18 cellular contexts compared by ENCODE assay signal in genomic region chr1:215043405-215043804, GRCh38. TPM values are rescaled to one million over a fixed set of nuclear protein-coding genes. Genes with fewer than 3 reads are reported as not detected.
A peak's percentile ranks its signal among the peaks of the same experiment; 100 is the strongest.
DNase-seq lines count a peak whose midpoint lies in the region; ATAC-seq, FAIRE-seq and TF ChIP-seq lines count a peak whose summit lies in the region.
"Had no signal": no experiment of that assay in that cellular context is flagged by ENCODE, and none has a peak within 500 bp of the region (broad histone marks: within the 10 kb centered on the region; RNA-seq: fewer than 3 reads in every experiment).

No MANE protein-coding gene starts in this region.

- POLR2A ChIA-PET in activated CD8-positive, alpha-beta T cell treated with anti-CD3 and anti-CD28 coated beads for 36 hours (lab: Charles Lee) = no interaction called here
- POLR2A ChIA-PET in activated CD8-positive, alpha-beta T cell treated with anti-CD3 and anti-CD28 coated beads, Interleukin-2, amount 10 ng/mL, durations not matched to agents 7 days and 5 days (lab: Charles Lee) = no interaction called here
- POLR2A ChIA-PET in GM10248 (lab: Yijun Ruan, JAX) = no interaction called here

- H3K4me3 Mint-ChIP-seq in activated CD8-positive, alpha-beta T cell treated with anti-CD3 and anti-CD28 coated beads for 36 hours = no peak overlapping the region
- no peak overlapping the region for H3K4me3 Mint-ChIP-seq in activated CD8-positive, alpha-beta T cell treated with anti-CD3 and anti-CD28 coated beads, Interleukin-2, amount 10 ng/mL, durations not matched to agents 7 days and 5 days
- H3K4me3 Mint-ChIP-seq: GM23338 had no signal

- peak; percentile 55 for ATAC-seq in activated CD8-positive, alpha-beta T cell treated with anti-CD3 and anti-CD28 coated beads for 36 hours
- no peak for ATAC-seq in activated CD8-positive, alpha-beta T cell treated with anti-CD3 and anti-CD28 coated beads, Interleukin-2, amount 10 ng/mL, durations not matched to agents 7 days and 5 days
- peak; percentile 73 for ATAC-seq in HG02610 (IDR thresholded peaks at IDR 0.05; ENCODE audit: unreplicated experiment)
- ATAC-seq: GM23338, HepG2 had no signal

- H3K27ac Mint-ChIP-seq in activated CD8-positive, alpha-beta T cell treated with anti-CD3 and anti-CD28 coated beads for 36 hours = no peak overlapping the region
- no peak overlapping the region for H3K27ac Mint-ChIP-seq in activated CD8-positive, alpha-beta T cell treated with anti-CD3 and anti-CD28 coated beads, Interleukin-2, amount 10 ng/mL, durations not matched to agents 7 days and 5 days
- H3K27ac Mint-ChIP-seq: GM23338 had no signal

- H3K27me3 ChIP-seq in bronchial epithelial cell (ENCODE audit: control insufficient read depth, insufficient read depth, low read length) (no peaks in the 10 kb centered on the region), brain microvascular endothelial cell (replicated peaks) (no peaks in the 10 kb centered on the region)

- no peak overlapping the region for H3K27ac ChIP-seq in brain microvascular endothelial cell

- DNase-seq in activated CD8-positive, alpha-beta T cell treated with anti-CD3 and anti-CD28 coated beads for 36 hours = peak; percentile 23
- no peak for DNase-seq in activated CD8-positive, alpha-beta T cell treated with anti-CD3 and anti-CD28 coated beads, Interleukin-2, amount 10 ng/mL, durations not matched to agents 7 days and 5 days
- DNase-seq in GM12865 (ENCODE audit: low read depth) (peak; percentile 7), bronchial epithelial cell (ENCODE audit: low read depth) (no peak), brain microvascular endothelial cell (no peak), GM10248 (ENCODE audit: extremely low spot score) (no peak)
- DNase-seq: DMS79, MM.1S, NCI-H187, NCI-H446 treated with DMSO at 0.1 percent for 48 hours, NCI-H748 treated with DMSO at 0.1 percent for 48 hours, Right ventricle myocardium superior had no signal

- CTCF ChIA-PET in activated CD8-positive, alpha-beta T cell treated with anti-CD3 and anti-CD28 coated beads for 36 hours (lab: Charles Lee) = no interaction called here
- CTCF ChIA-PET in activated CD8-positive, alpha-beta T cell treated with anti-CD3 and anti-CD28 coated beads, Interleukin-2, amount 10 ng/mL, durations not matched to agents 7 days and 5 days (lab: Charles Lee) = no interaction called here
- CTCF ChIA-PET in GM10248 (lab: Yijun Ruan, JAX) = no interaction called here

- H3K27me3 Mint-ChIP-seq in activated CD8-positive, alpha-beta T cell treated with anti-CD3 and anti-CD28 coated beads for 36 hours = peaks cover 4% of the 10 kb centered on the region
- H3K27me3 Mint-ChIP-seq in activated CD8-positive, alpha-beta T cell treated with anti-CD3 and anti-CD28 coated beads, Interleukin-2, amount 10 ng/mL, durations not matched to agents 7 days and 5 days (ENCODE audit: low read depth) = no peaks in the 10 kb centered on the region

- H3K36me3 ChIP-seq in bronchial epithelial cell (ENCODE audit: control insufficient read depth, insufficient read depth, low read length) (no peaks in the 10 kb centered on the region), brain microvascular endothelial cell (replicated peaks) (no peaks in the 10 kb centered on the region)

- H3K36me3 Mint-ChIP-seq in activated CD8-positive, alpha-beta T cell treated with anti-CD3 and anti-CD28 coated beads for 36 hours (ENCODE audit: low read depth) = no peaks in the 10 kb centered on the region
- no peaks in the 10 kb centered on the region for H3K36me3 Mint-ChIP-seq in activated CD8-positive, alpha-beta T cell treated with anti-CD3 and anti-CD28 coated beads, Interleukin-2, amount 10 ng/mL, durations not matched to agents 7 days and 5 days (ENCODE audit: low read depth)

- in situ Hi-C loops in brain microvascular endothelial cell (cut with HindIII; ENCODE audit: low pct_ligation_motif_present, low sequenced_read_pairs) = no loop called here

- peak; percentile 13 for FAIRE-seq in bronchial epithelial cell (lab: Jason Lieb, UNC)
- FAIRE-seq: GM12892, HepG2 had no signal

- H3K9me3 Mint-ChIP-seq in activated CD8-positive, alpha-beta T cell treated with anti-CD3 and anti-CD28 coated beads for 36 hours = peaks cover 4% of the 10 kb centered on the region
- H3K9me3 Mint-ChIP-seq in activated CD8-positive, alpha-beta T cell treated with anti-CD3 and anti-CD28 coated beads, Interleukin-2, amount 10 ng/mL, durations not matched to agents 7 days and 5 days (ENCODE audit: insufficient read depth) = no peaks in the 10 kb centered on the region
- H3K9me3 Mint-ChIP-seq: GM23338 had no signal

- intact Hi-C loops in activated CD8-positive, alpha-beta T cell treated with anti-CD3 and anti-CD28 coated beads for 36 hours (cut with micrococcal nuclease) = no loop called here

- no peak for TF ChIP-seq CTCF in activated CD8-positive, alpha-beta T cell treated with anti-CD3 and anti-CD28 coated beads for 36 hours (IDR thresholded peaks at IDR 0.05)
- TF ChIP-seq CTCF in GM12865 (IDR thresholded peaks at IDR 0.05; ENCODE audit: insufficient read depth, low read depth, low read length, missing control alignments) = no peak
- TF ChIP-seq CTCF in bronchial epithelial cell (IDR thresholded peaks at IDR 0.05; ENCODE audit: insufficient read depth, low read length, severe bottlenecking) = no peak
- no peak for TF ChIP-seq CTCF in brain microvascular endothelial cell (IDR thresholded peaks at IDR 0.05; ENCODE audit: low read depth, low read length, missing control alignments)
- TF ChIP-seq CTCF in GM10248 (IDR thresholded peaks at IDR 0.05; ENCODE audit: control extremely low read depth, extremely low read depth, low read depth, missing control alignments) = no peak

- H3K4me1 Mint-ChIP-seq in activated CD8-positive, alpha-beta T cell treated with anti-CD3 and anti-CD28 coated beads for 36 hours (ENCODE audit: low read depth) = peaks cover 2% of the 10 kb centered on the region
- no peaks in the 10 kb centered on the region for H3K4me1 Mint-ChIP-seq in activated CD8-positive, alpha-beta T cell treated with anti-CD3 and anti-CD28 coated beads, Interleukin-2, amount 10 ng/mL, durations not matched to agents 7 days and 5 days (ENCODE audit: low read depth)

- H3K4me3 ChIP-seq in GM12865 (ENCODE audit: low read depth, low read length) (no peak overlapping the region), bronchial epithelial cell (ENCODE audit: low read depth, low read length) (no peak overlapping the region), brain microvascular endothelial cell (ENCODE audit: low read depth, low read length) (no peak overlapping the region)
- H3K4me3 ChIP-seq: GM23338 had no signal

RNA-seq across cellular contexts. Expression of gene KCNK2, which starts 39.1 kb away (rescaled TPM):
- not detected for total RNA-seq in activated CD8-positive, alpha-beta T cell treated with anti-CD3 and anti-CD28 coated beads for 36 hours
- total RNA-seq in activated CD8-positive, alpha-beta T cell treated with anti-CD3 and anti-CD28 coated beads, Interleukin-2, amount 10 ng/mL, durations not matched to agents 7 days and 5 days = not detected
- total RNA-seq in bronchial epithelial cell = 1.3 TPM in 1 of 2 replicates, not detected in the other
- total RNA-seq: A673, G401, HepG2 had no signal

Comparison
In these comparisons a context has a peak if more than half of its experiments do, and no peak if none do; other contexts are left out.
1. DNase-seq: peak in activated CD8-positive, alpha-beta T cell treated with anti-CD3 and anti-CD28 coated beads for 36 hours (single experiment) and GM12865 (single experiment); none in activated CD8-positive, alpha-beta T cell treated with anti-CD3 and anti-CD28 coated beads, Interleukin-2, amount 10 ng/mL, durations not matched to agents 7 days and 5 days (single experiment), bronchial epithelial cell (single experiment), brain microvascular endothelial cell (single experiment) and GM10248 (single experiment).